8 cellular contexts compared by ENCODE assay signal in the genomic region with DNA sequence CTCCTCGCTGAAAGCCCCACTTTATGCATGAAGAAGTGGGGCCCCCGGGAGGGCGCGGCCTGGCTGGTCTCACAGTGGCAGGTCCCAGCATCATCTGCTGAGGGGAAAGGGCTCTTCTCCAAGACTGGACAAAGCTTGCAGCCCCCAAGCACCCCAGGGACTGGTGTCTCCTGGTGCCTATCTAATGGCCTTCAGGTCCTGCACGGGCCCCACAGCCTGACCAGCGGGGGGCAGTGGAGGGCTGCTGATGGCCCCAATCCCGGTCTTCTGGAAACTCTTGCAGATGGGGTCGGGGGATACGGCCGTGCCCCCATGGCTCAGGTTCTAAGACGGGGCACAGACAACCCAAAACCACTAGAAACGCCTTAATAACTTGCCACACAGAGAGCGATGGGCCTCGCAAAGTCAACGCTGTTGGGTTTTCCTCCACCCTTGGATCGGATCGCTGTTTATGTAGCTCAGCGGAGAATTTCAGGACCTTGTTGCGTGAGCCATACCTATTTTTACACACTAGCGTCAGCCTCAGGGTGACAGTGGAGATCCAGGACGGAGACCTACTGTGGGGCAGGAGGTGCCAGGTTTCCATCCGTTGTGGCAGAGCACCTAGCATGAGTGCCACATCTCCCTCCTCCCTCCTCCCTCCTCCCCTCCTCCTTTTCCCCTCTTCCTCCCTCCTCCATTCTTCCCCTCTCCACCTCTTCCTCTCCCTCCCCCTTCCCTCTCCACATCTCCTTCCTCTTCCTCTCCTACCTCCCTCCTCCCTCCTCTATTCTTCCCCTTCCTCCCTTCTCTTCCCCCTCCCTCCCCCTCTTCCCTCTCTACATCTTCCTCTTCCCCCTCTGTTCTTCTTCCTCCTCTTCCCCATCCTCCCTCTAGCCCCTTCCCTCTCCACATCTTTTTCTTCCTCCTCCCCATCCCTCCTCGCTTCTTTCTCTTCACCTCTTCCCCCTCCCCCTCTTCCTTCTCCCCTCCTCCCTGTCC.
DNase-seq lines count a peak whose midpoint lies in the region; ATAC-seq, FAIRE-seq and TF ChIP-seq lines count a peak whose summit lies in the region.
"Had no signal": no experiment of that assay in that cellular context is flagged by ENCODE, and none has a peak within 500 bp of the region (broad histone marks: within the 10 kb centered on the region; RNA-seq: fewer than 3 reads in every experiment).

No MANE protein-coding gene starts in this region.

- H3K9me2 ChIP-seq in OCI-LY1 (ENCODE audit: low read depth, low read length), result no peaks in the 10 kb centered on the region

- TF ChIP-seq POLR2A in ovary (IDR thresholded peaks at IDR 0.05) (no peak), GM12891 (IDR thresholded peaks at IDR 0.05; ENCODE audit: low read depth, low read length) (no peak)

- H3K9me3 Mint-ChIP-seq in activated T-cell treated with anti-CD3 and anti-CD28 coated beads, Interleukin-2, amount 50 U/mL, for 24 hours, result no peaks in the 10 kb centered on the region

- no peaks in the 10 kb centered on the region for H3K4me1 ChIP-seq in OCI-LY1 (ENCODE audit: insufficient read depth, low read length, severe bottlenecking)
- H3K4me1 ChIP-seq in ovary (ENCODE audit: insufficient read depth), result peaks cover 2% of the 10 kb centered on the region

- no peak for TF ChIP-seq CTCF in GM13976 (IDR thresholded peaks at IDR 0.05; ENCODE audit: borderline replicate concordance, control extremely low read depth, extremely low read depth, insufficient read depth, missing control alignments)
- peak; percentile 35 for TF ChIP-seq CTCF in OCI-LY1 (IDR thresholded peaks at IDR 0.05; ENCODE audit: low read length)
- peak; percentile 58 to 89 (median 74) for TF ChIP-seq CTCF in ovary (IDR thresholded peaks at IDR 0.05)

- H3K4me2 ChIP-seq in OCI-LY1 (ENCODE audit: low read length), result no peak overlapping the region

- 44 to 65% (median 57%) methylated on average over 23 of the region's 23 CpGs for WGBS in ovary, 3 donors

- H3K79me2 ChIP-seq in OCI-LY1 (ENCODE audit: insufficient read depth, low read length), result no peaks in the 10 kb centered on the region

- no peak for TF ChIP-seq EP300 in ovary (IDR thresholded peaks at IDR 0.05)

- no peak overlapping the region for H3K4me3 ChIP-seq in OCI-LY1 (ENCODE audit: low read depth, low read length, poor library complexity, severe bottlenecking)
- H3K4me3 ChIP-seq in ovary, result no peak overlapping the region

- no peak for FAIRE-seq in GM12891 (lab: Jason Lieb, UNC)

- H3K9me3 ChIP-seq in OCI-LY1 (ENCODE audit: low read length) (no peaks in the 10 kb centered on the region), ovary (no peaks in the 10 kb centered on the region)

- intact Hi-C loops in ovary (cut with DNase I), result loop anchor here in 3 of 4 donors (2.0 to 10.0 kb wide), 5 partner anchors 85 to 215 kb away; a partner anchor contains a TSS

- no peaks in the 10 kb centered on the region for H3K4me1 Mint-ChIP-seq in activated T-cell treated with anti-CD3 and anti-CD28 coated beads, Interleukin-2, amount 50 U/mL, for 24 hours (ENCODE audit: low read depth)
- H3K4me1 Mint-ChIP-seq: naive B cell had no signal

- no peak for ATAC-seq in GM21723 (IDR thresholded peaks at IDR 0.05; ENCODE audit: unreplicated experiment)

- no peak overlapping the region for H2AFZ ChIP-seq in OCI-LY1 (ENCODE audit: low read length)

- no peaks in the 10 kb centered on the region for H4K20me1 ChIP-seq in OCI-LY1 (ENCODE audit: insufficient read depth, low read length)

- H3K27ac Mint-ChIP-seq in activated T-cell treated with anti-CD3 and anti-CD28 coated beads, Interleukin-2, amount 50 U/mL, for 24 hours, result no peak overlapping the region

- no peaks in the 10 kb centered on the region for H3K36me3 Mint-ChIP-seq in activated T-cell treated with anti-CD3 and anti-CD28 coated beads, Interleukin-2, amount 50 U/mL, for 24 hours (ENCODE audit: low read depth)
- H3K36me3 Mint-ChIP-seq: naive B cell had no signal

- H3K4me3 Mint-ChIP-seq in activated T-cell treated with anti-CD3 and anti-CD28 coated beads, Interleukin-2, amount 50 U/mL, for 24 hours, result no peak overlapping the region
- H3K4me3 Mint-ChIP-seq: naive B cell had no signal

- in situ Hi-C loops in GM13976 (cut with MboI; ENCODE audit: low sequenced_read_pairs, unreplicated experiment), result no loop called here

- DNase-seq in GM13976 (ENCODE audit: low spot score) (peak; percentile 60), fibroblast of gingiva (ENCODE audit: low read depth) (peak; percentile 46), ovary (peak; percentile 69 to 82 (median 79)), GM12891 (ENCODE audit: insufficient read length, low spot score) (no peak)
- DNase-seq in activated T-cell treated with anti-CD3 and anti-CD28 coated beads, Interleukin-2, amount 50 U/mL, for 24 hours, result no peak
- DNase-seq: naive B cell had no signal

- H3K27me3 ChIP-seq in OCI-LY1 (ENCODE audit: insufficient read depth, low read length) (0 out of 2 replicates have a peak, but pooled peaks cover 4% of the 10 kb centered on the region), ovary (no peaks in the 10 kb centered on the region)

- H3F3A ChIP-seq in OCI-LY1 (ENCODE audit: insufficient read depth, low read length), result no peaks in the 10 kb centered on the region

- H3K9ac ChIP-seq in OCI-LY1 (ENCODE audit: low read length), result no peak overlapping the region

- H3K27ac ChIP-seq in OCI-LY1 (ENCODE audit: low read depth, low read length, poor library complexity, severe bottlenecking), result no peak overlapping the region
- peak overlapping the region in 1 of 2 donors; percentile 43 for H3K27ac ChIP-seq in ovary

- H3K36me3 ChIP-seq in OCI-LY1 (ENCODE audit: insufficient read depth, low read length), result no peaks in the 10 kb centered on the region
- H3K36me3 ChIP-seq in ovary, result no peaks in the 10 kb centered on the region

- peaks cover 26% of the 10 kb centered on the region for H3K27me3 Mint-ChIP-seq in activated T-cell treated with anti-CD3 and anti-CD28 coated beads, Interleukin-2, amount 50 U/mL, for 24 hours

TF ChIP-seq in GM12891, 5 proteins besides CTCF, POLR2A, EP300 and RAD21:
- TF ChIP-seq POLR2AphosphoS5 (IDR thresholded peaks at IDR 0.05; ENCODE audit: low read depth, low read length) (no peak), PAX5 (IDR thresholded peaks at IDR 0.05; ENCODE audit: insufficient read depth, low read length, severe bottlenecking) (no peak), POU2F2 (IDR thresholded peaks at IDR 0.05; ENCODE audit: low read depth, low read length) (no peak), TAF1 (IDR thresholded peaks at IDR 0.05; ENCODE audit: low read depth, low read length) (no peak), SPI1 (IDR thresholded peaks at IDR 0.05; ENCODE audit: low read depth, low read length) (no peak)

Comparison
In these comparisons a context has a peak if more than half of its experiments do, and no peak if none do; other contexts are left out.
1. DNase-seq: peak in GM13976 (single experiment), fibroblast of gingiva (single experiment) and ovary (5 of 5); none in GM12891 (single experiment) and activated T-cell treated with anti-CD3 and anti-CD28 coated beads, Interleukin-2, amount 50 U/mL, for 24 hours (single experiment).